13 cellular contexts compared by ENCODE assay signal in genomic region chr13:106143930-106144709, GRCh38.
DNase-seq lines count a peak whose midpoint lies in the region; ATAC-seq, FAIRE-seq and TF ChIP-seq lines count a peak whose summit lies in the region.
"Had no signal": no experiment of that assay in that cellular context is flagged by ENCODE, and none has a peak within 500 bp of the region (broad histone marks: within the 10 kb centered on the region; RNA-seq: fewer than 3 reads in every experiment).

No MANE protein-coding gene starts in this region.

- H3K4me1 ChIP-seq in H1 (replicated peaks in 1 of 4; ENCODE audit: control insufficient read depth in 3 of 4, insufficient read depth in 4 of 4, low read length in 3 of 4) (peaks cover 0 to 9% (median 2%) of the 10 kb centered on the region in 4 experiments; a peak in 2 of 7 replicates), pancreas (peaks cover 9 to 24% (median 18%) of the 10 kb centered on the region in 3 donors)

- H3K18ac ChIP-seq in H1 (ENCODE audit: extremely low read depth, low read length): no peak overlapping the region; the same call in 1 of the 2 replicates

- H4K5ac ChIP-seq in H1 (ENCODE audit: insufficient read length, low read depth, low read length): peak overlapping the region; percentile 67

- no peak overlapping the region for H4K91ac ChIP-seq in H1 (replicated peaks; ENCODE audit: insufficient read length, low read length)

- H2BK12ac ChIP-seq in H1 (ENCODE audit: low read depth, low read length): peak overlapping the region; percentile 60; the same call in 1 of the 2 replicates

- no peaks in the 10 kb centered on the region for H4K20me1 ChIP-seq in H1 (replicated peaks in 1 of 2; ENCODE audit: control insufficient read depth in 1 of 2, insufficient read depth in 2 of 2, low read length in 2 of 2)

- DNase-seq in HPDE6-E6E7 (ENCODE audit: extremely low spot score) (peak; percentile 54), NCI-H2081 treated with DMSO at 0.1 percent for 48 hours (lab: John Stamatoyannopoulos, UW) (peak; percentile 42), H1 (ENCODE audit: low read depth in 1 of 2, low spot score in 2 of 2) (no peak), pancreas (peak in 3 of 6 donors; percentile 40 to 50 (median 47))
- DNase-seq in activated CD4-positive, CD25-positive, alpha-beta regulatory T cell treated with anti-CD3 and anti-CD28 coated beads, Interleukin-2, amount 50 U/mL, for 72 hours: no peak
- DNase-seq: activated T-cell treated with anti-CD3 and anti-CD28 coated beads, Interleukin-2, amount 50 U/mL, for 4 hours; brain microvascular endothelial cell; CD4-positive, alpha-beta memory T cell; NCI-H1436 treated with DMSO at 0.1 percent for 48 hours had no signal

- no peak overlapping the region for H3K14ac ChIP-seq in H1 (ENCODE audit: insufficient read length)

- CTCF ChIA-PET in H1 (lab: Charles Lee; ENCODE audit: partially characterized antibody): interaction anchor here (0.6 to 1.4 kb wide), 4 partner anchors 59 to 136 kb away, joined by 3 to 6 read pairs (median 3); no protein-coding TSS in a partner anchor

- 0 out of 2 replicates have a peak overlapping the region, but pooled peaks have one; percentile 2 for H3K27ac ChIP-seq in H1 (ENCODE audit: low read depth, low read length)
- H3K27ac ChIP-seq in pancreas: peak overlapping the region; percentile 9 to 67 (median 44)
- H3K27ac ChIP-seq: brain microvascular endothelial cell had no signal

- no peaks in the 10 kb centered on the region; the same call in 1 of the 2 replicates for H3K79me1 ChIP-seq in H1 (ENCODE audit: low read depth, low read length)

- FAIRE-seq in H1 (lab: Jason Lieb, UNC) (no peak), pancreas (lab: Jason Lieb, UNC) (peak; percentile 91)

- H3K79me2 ChIP-seq in H1 (ENCODE audit: control insufficient read depth in 1 of 2, insufficient read depth in 2 of 2, low read length in 2 of 2): no peaks in the 10 kb centered on the region

- TF ChIP-seq POLR2A in H1 (IDR thresholded peaks at IDR 0.05; ENCODE audit: control extremely low read depth in 1 of 2, low read depth in 2 of 2, low read length in 2 of 2): no peak

- H4K8ac ChIP-seq in H1 (ENCODE audit: extremely low read depth, insufficient read depth, low read length): no peak overlapping the region

- H3K23me2 ChIP-seq in H1 (ENCODE audit: low read depth, low read length): no peaks in the 10 kb centered on the region

- peak; percentile 87 to 93 (median 90) for ATAC-seq in pancreas
- no peak for ATAC-seq in GM18907 (IDR thresholded peaks at IDR 0.05; ENCODE audit: unreplicated experiment)
- no peak for ATAC-seq in HG03097 (IDR thresholded peaks at IDR 0.05; ENCODE audit: low FRiP score, unreplicated experiment)
- no peak for ATAC-seq in GM21515 (IDR thresholded peaks at IDR 0.05; ENCODE audit: unreplicated experiment)
- ATAC-seq: activated T-cell treated with anti-CD3 and anti-CD28 coated beads, Interleukin-2, amount 50 U/mL, for 4 hours; Panc1 had no signal

- H3K9me3 ChIP-seq in H1 (ENCODE audit: insufficient read depth in 2 of 2, low read depth in 1 of 2, low read length in 1 of 2) (no peaks in the 10 kb centered on the region), pancreas (no peaks in the 10 kb centered on the region)

- TF ChIP-seq CTCF in H1 (IDR thresholded peaks at IDR 0.05; ENCODE audit: control extremely low read depth in 1 of 3, insufficient read depth in 1 of 3, low read depth in 1 of 3, low read length in 3 of 3) (no peak), pancreas (IDR thresholded peaks at IDR 0.05) (no peak)

- WGBS in H1 (ENCODE audit: extremely low coverage in 1 of 2, insufficient coverage in 1 of 2, insufficient read length in 1 of 2, insufficient replicate concordance in 2 of 2, low coverage in 1 of 2, low lambda C conversion rate in 2 of 2, missing lambda C conversion rate in 1 of 2), 2 experiments: 17% methylated on average over 2 of the region's 2 CpGs; no CpG with 5 or more reads in 1 of the 2 experiments
- WGBS in pancreas, 2 donors: 9 to 19% methylated on average over 2 of the region's 2 CpGs

- TF ChIP-seq RAD21 in H1 (IDR thresholded peaks at IDR 0.05 in 1 of 2, conservative IDR thresholded peaks at IDR 0.05 in 1 of 2; ENCODE audit: low read depth in 2 of 2, low read length in 2 of 2): no peak

- peak overlapping the region; percentile 76; the same call in 1 of the 2 replicates for H2BK5ac ChIP-seq in H1 (ENCODE audit: low read depth, low read length)

- intact Hi-C loops in pancreas (cut with DNase I): no loop called here

- H3K4ac ChIP-seq in H1 (replicated peaks; ENCODE audit: insufficient read length, low read depth, low read length): no peak overlapping the region

- H3K4me3 ChIP-seq in H1 (ENCODE audit: extremely low read depth in 1 of 4, insufficient read depth in 2 of 4, low read depth in 3 of 4, low read length in 4 of 4): peak overlapping the region in 1 of 4 experiments; percentile 32; a peak in 1 of 8 replicates
- no peak overlapping the region for H3K4me3 ChIP-seq in pancreas

- H2BK15ac ChIP-seq in H1 (ENCODE audit: low read length): no peak overlapping the region

- H3K4me2 ChIP-seq in H1 (ENCODE audit: insufficient read depth in 1 of 2, low read depth in 2 of 2, low read length in 2 of 2): peak overlapping the region in 1 of 2 experiments; percentile 16; a peak in 1 of 4 replicates

- POLR2A ChIA-PET in H1 (lab: Charles Lee; ENCODE audit: partially characterized antibody): interaction anchor here (0.9 kb wide), 1 partner anchor 11 kb away, joined by 6 read pairs; no protein-coding TSS in a partner anchor

- no peak overlapping the region for H2BK120ac ChIP-seq in H1 (replicated peaks; ENCODE audit: low read depth, low read length)

- H3K36me3 ChIP-seq in H1 (ENCODE audit: control insufficient read depth in 2 of 4, insufficient read depth in 4 of 4, low read length in 3 of 4) (no peaks in the 10 kb centered on the region), pancreas (no peaks in the 10 kb centered on the region)
- H3K36me3 ChIP-seq: brain microvascular endothelial cell had no signal

- H3K27me3 ChIP-seq in H1 (replicated peaks in 1 of 4; ENCODE audit: control insufficient read depth in 3 of 4, extremely low read depth in 1 of 4, insufficient read depth in 3 of 4, low read length in 3 of 4) (no peaks in the 10 kb centered on the region), pancreas (no peaks in the 10 kb centered on the region)
- H3K27me3 ChIP-seq: brain microvascular endothelial cell had no signal

- H3K56ac ChIP-seq in H1 (replicated peaks; ENCODE audit: insufficient read length, low read depth, low read length): no peak overlapping the region

- no peak overlapping the region for H3K23ac ChIP-seq in H1 (ENCODE audit: insufficient read length)

- H2AFZ ChIP-seq in H1 (ENCODE audit: low read length): no peak overlapping the region

- no peak overlapping the region for H3K9ac ChIP-seq in H1 (replicated peaks in 1 of 4; ENCODE audit: extremely low read depth in 1 of 4, low read depth in 3 of 4, low read length in 3 of 4)

- no peak overlapping the region for H2AK5ac ChIP-seq in H1 (ENCODE audit: low read depth, low read length)

- no peak for TF ChIP-seq EP300 in H1 (IDR thresholded peaks at IDR 0.05; ENCODE audit: borderline replicate concordance in 1 of 2, low read depth in 2 of 2, low read length in 2 of 2)

- no peak overlapping the region for H2BK20ac ChIP-seq in H1 (ENCODE audit: low read length)

TF ChIP-seq in H1, 55 proteins besides CTCF, POLR2A, EP300 and RAD21 (continues in another document):
- TF ChIP-seq SP1 (IDR thresholded peaks at IDR 0.05; ENCODE audit: low read depth, low read length) (peak; percentile 52; the same call in 1 of the 2 replicates), SAP30 (IDR thresholded peaks at IDR 0.05; ENCODE audit: insufficient read depth, insufficient replicate concordance, low read length) (no peak), KDM4A (IDR thresholded peaks at IDR 0.05; ENCODE audit: low read depth, low read length, severe bottlenecking) (no peak), ASH2L (IDR thresholded peaks at IDR 0.05; ENCODE audit: low read length) (peak; percentile 66), TEAD4 (IDR thresholded peaks at IDR 0.05; ENCODE audit: low read depth, low read length) (0 out of 2 replicates have a peak, but pooled peaks have one; percentile 42), USF2 (IDR thresholded peaks at IDR 0.05; ENCODE audit: low read length) (no peak), RFX5 (IDR thresholded peaks at IDR 0.05; ENCODE audit: borderline replicate concordance, low read depth, low read length) (no peak), RXRA (IDR thresholded peaks at IDR 0.05; ENCODE audit: insufficient read depth, low read depth, low read length) (no peak)

Comparison
In these comparisons a context has a peak if more than half of its experiments do, and no peak if none do; other contexts are left out.
1. DNase-seq: peak in HPDE6-E6E7 (single experiment) and NCI-H2081 treated with DMSO at 0.1 percent for 48 hours (single experiment); none in H1 (0 of 2) and activated CD4-positive, CD25-positive, alpha-beta regulatory T cell treated with anti-CD3 and anti-CD28 coated beads, Interleukin-2, amount 50 U/mL, for 72 hours (single experiment).
2. ATAC-seq: peak in pancreas (4 of 4); none in GM18907 (single experiment), HG03097 (single experiment) and GM21515 (single experiment).